In genomic region chr4:158671915-158672806, GRCh38 we compare ENCODE assay signal across 8 cellular contexts. TPM values are rescaled to one million over a fixed set of nuclear protein-coding genes. Genes with fewer than 3 reads are reported as not detected.
A peak's percentile ranks its signal among the peaks of the same experiment; 100 is the strongest.
DNase-seq lines count a peak whose midpoint lies in the region; ATAC-seq and TF ChIP-seq lines count a peak whose summit lies in the region.

TSS of gene ETFDH (plus strand) at chr4:158672296. CDS start at chr4:158672457, 161 bp downstream.

- no peaks in the 10 kb centered on the region for H3K9me3 ChIP-seq in SK-N-SH
- H3K9me3 ChIP-seq in gastroesophageal sphincter, result no peaks in the 10 kb centered on the region
- H3K9me3 ChIP-seq in neutrophil, result no peaks in the 10 kb centered on the region

- H3K27me3 ChIP-seq in SK-N-SH (ENCODE audit: insufficient read depth), result no peaks in the 10 kb centered on the region
- H3K27me3 ChIP-seq in gastroesophageal sphincter, result no peaks in the 10 kb centered on the region
- H3K27me3 ChIP-seq in neutrophil, result no peaks in the 10 kb centered on the region

- POLR2A ChIA-PET in GM10248 (lab: Yijun Ruan, JAX), result no interaction called here
- POLR2A ChIA-PET in SK-N-SH (lab: Yijun Ruan, JAX), result no interaction called here

- H3K27ac ChIP-seq in SK-N-SH (ENCODE audit: low read depth in 2 of 2, low read length in 1 of 2) (peak within 1 kb of the TSS; percentile 91 to 92), gastroesophageal sphincter (peak within 1 kb of the TSS; percentile 89 to 98 (median 96)), neutrophil (peak within 1 kb of the TSS; percentile 91), substantia nigra (ENCODE audit: low read depth, low read length, poor library complexity, severe bottlenecking) (peak within 1 kb of the TSS; percentile 95)

- H3K36me3 ChIP-seq in SK-N-SH (replicated peaks in 1 of 2; ENCODE audit: control insufficient read depth in 1 of 2, insufficient read depth in 2 of 2, low read length in 1 of 2) (peaks cover 12 to 16% of the 10 kb centered on the region in 2 experiments), gastroesophageal sphincter (no peaks in the 10 kb centered on the region), neutrophil (no peaks in the 10 kb centered on the region)

- DNase-seq in GM10248 (ENCODE audit: extremely low spot score) (peak; percentile 96), NB4 (ENCODE audit: low read depth) (peak; percentile 99), SK-N-SH (peak; percentile 95), substantia nigra (lab: John Stamatoyannopoulos, UW) (peak; percentile 91 to 100 (median 99))
- peak; percentile 98 for DNase-seq in activated naive CD4-positive, alpha-beta T cell treated with anti-CD3 and anti-CD28 coated beads, Interleukin-2, amount 50 U/mL, for 16 hours

- TF ChIP-seq RAD21 in SK-N-SH (IDR thresholded peaks at IDR 0.05; ENCODE audit: low read length), result 0 out of 2 replicates have a peak, but pooled peaks have one; percentile 22

- peak within 1 kb of the TSS; percentile 90 for H3K4me2 ChIP-seq in SK-N-SH

- peaks cover 50% of the 10 kb centered on the region for H3K79me2 ChIP-seq in SK-N-SH (ENCODE audit: insufficient read depth)

- TF ChIP-seq EP300 in SK-N-SH (IDR thresholded peaks at IDR 0.05; ENCODE audit: borderline replicate concordance in 1 of 2, low read depth in 1 of 2, low read length in 1 of 2) (peak; percentile 5 to 15; a peak in 2 of 4 replicates), gastroesophageal sphincter (IDR thresholded peaks at IDR 0.05) (no peak)

- peak within 1 kb of the TSS; percentile 91 for H3K9ac ChIP-seq in SK-N-SH

- TF ChIP-seq POLR2A in NB4 (IDR thresholded peaks at IDR 0.05; ENCODE audit: extremely low read depth, insufficient read length), result peak; percentile 29
- TF ChIP-seq POLR2A in gastroesophageal sphincter (IDR thresholded peaks at IDR 0.05), result peak; percentile 54 to 66

- H4K20me1 ChIP-seq in SK-N-SH (ENCODE audit: insufficient read depth), result peaks cover 17% of the 10 kb centered on the region; the same call in 1 of the 2 replicates

- H2AFZ ChIP-seq in SK-N-SH (ENCODE audit: low read depth), result peak within 1 kb of the TSS; percentile 82

- ATAC-seq in HG02571 (IDR thresholded peaks at IDR 0.05; ENCODE audit: unreplicated experiment) (peak; percentile 86), gastroesophageal sphincter (peak; percentile 98)

- H3K4me3 ChIP-seq in NB4 (ENCODE audit: low read depth, low read length) (peak within 1 kb of the TSS; percentile 96), SK-N-SH (ENCODE audit: low read depth in 2 of 2, low read length in 1 of 2) (peak within 1 kb of the TSS; percentile 89 to 98), gastroesophageal sphincter (peak within 1 kb of the TSS; percentile 81 to 93), neutrophil (ENCODE audit: low read depth in 1 of 2, low read length in 1 of 2) (peak within 1 kb of the TSS; percentile 68 to 90)

- CTCF ChIA-PET in GM10248 (lab: Yijun Ruan, JAX), result no interaction called here
- CTCF ChIA-PET in SK-N-SH (lab: Yijun Ruan, JAX), result interaction anchor here (0.7 to 1.4 kb wide), 5 partner anchors 9 to 82 kb away, joined by 3 to 6 read pairs (median 3); no protein-coding TSS in a partner anchor

- 2% methylated on average over 45 of the region's 60 CpGs for WGBS in SK-N-SH (ENCODE audit: low lambda C conversion rate)
- 0% methylated on average over 9 to 16 of the region's 60 CpGs for WGBS in gastroesophageal sphincter (ENCODE audit: low coverage in 1 of 2), 2 donors

- H3F3A ChIP-seq in SK-N-SH (replicated peaks; ENCODE audit: insufficient read depth), result peaks cover 23% of the 10 kb centered on the region

- TF ChIP-seq CTCF in GM10248 (IDR thresholded peaks at IDR 0.05; ENCODE audit: control extremely low read depth, extremely low read depth, low read depth, missing control alignments) (peak; percentile 83), NB4 (IDR thresholded peaks at IDR 0.05; ENCODE audit: low read depth, low read length) (peak; percentile 35), SK-N-SH (IDR thresholded peaks at IDR 0.05) (peak; percentile 76), gastroesophageal sphincter (IDR thresholded peaks at IDR 0.05) (peak; percentile 36 to 82 (median 76)), neutrophil (IDR thresholded peaks at IDR 0.05) (peak; percentile 75)

- H3K9me2 ChIP-seq in SK-N-SH, result no peaks in the 10 kb centered on the region

- H3K4me1 ChIP-seq in SK-N-SH (ENCODE audit: control insufficient read depth in 1 of 2, insufficient read depth in 2 of 2, low read depth in 1 of 2, low read length in 1 of 2), result peaks cover 14 to 16% of the 10 kb centered on the region in 2 experiments; a peak in 3 of 4 replicates
- peaks cover 2 to 43% (median 9%) of the 10 kb centered on the region in 3 donors for H3K4me1 ChIP-seq in gastroesophageal sphincter
- peaks cover 28 to 29% of the 10 kb centered on the region in 2 experiments for H3K4me1 ChIP-seq in neutrophil (ENCODE audit: control insufficient read depth in 1 of 2, insufficient read depth in 1 of 2, low read depth in 1 of 2, low read length in 1 of 2)

TF ChIP-seq in SK-N-SH, 30 proteins besides CTCF, POLR2A, EP300 and RAD21 (continues in another document):
- peak; percentile 27; the same call in 1 of the 2 replicates for TF ChIP-seq PBX3 (IDR thresholded peaks at IDR 0.05)
- no peak for TF ChIP-seq RCOR1 (IDR thresholded peaks at IDR 0.05; ENCODE audit: low read length)
- peak; percentile 87 for TF ChIP-seq CHD2 (IDR thresholded peaks at IDR 0.05; ENCODE audit: low read length, partially characterized antibody)
- peak; percentile 48; the same call in 1 of the 2 replicates for TF ChIP-seq RXRA (IDR thresholded peaks at IDR 0.05; ENCODE audit: borderline replicate concordance, low read depth)
- peak; percentile 30; the same call in 1 of the 2 replicates for TF ChIP-seq MAX (IDR thresholded peaks at IDR 0.05; ENCODE audit: low read depth)
- no peak for TF ChIP-seq FOXM1 (IDR thresholded peaks at IDR 0.05; ENCODE audit: low read depth)
- peak; percentile 58; the same call in 1 of the 2 replicates for TF ChIP-seq TAF1 (IDR thresholded peaks at IDR 0.05; ENCODE audit: borderline replicate concordance, low read depth, low read length)
- TF ChIP-seq USF2 (IDR thresholded peaks at IDR 0.05; ENCODE audit: borderline replicate concordance, low read depth, low read length), result no peak
- TF ChIP-seq FOSL2 (IDR thresholded peaks at IDR 0.05; ENCODE audit: borderline replicate concordance, low read depth), result no peak
- TF ChIP-seq YY1 (IDR thresholded peaks at IDR 0.05; ENCODE audit: low read depth), result no peak; the same call in none of the 2 replicates
- no peak; the same call in 1 of the 2 replicates for TF ChIP-seq POLR2AphosphoS5 (IDR thresholded peaks at IDR 0.05; ENCODE audit: low read depth, low read length)
- TF ChIP-seq REST (IDR thresholded peaks at IDR 0.05; ENCODE audit: low read depth, low read length), result no peak
- peak; percentile 72; the same call in 1 of the 2 replicates for TF ChIP-seq MXI1 (IDR thresholded peaks at IDR 0.05; ENCODE audit: low read depth, low read length)
- TF ChIP-seq MEF2A (IDR thresholded peaks at IDR 0.05; ENCODE audit: borderline replicate concordance, low read depth), result no peak
- TF ChIP-seq TEAD4 (IDR thresholded peaks at IDR 0.05; ENCODE audit: borderline replicate concordance, insufficient read depth), result 0 out of 2 replicates have a peak, but pooled peaks have one; percentile 3

RNA-seq across cellular contexts. Expression of gene ETFDH, which starts in this region (rescaled TPM):
- 12.1 and 15.7 TPM in 2 replicates for polyA plus RNA-seq in SK-N-SH (2012; rRNA removed)
- 13.7 and 17.7 TPM in 2 replicates for polyA plus RNA-seq in SK-N-SH (2012; cell fraction: cytosol; rRNA removed)
- 21.1 and 29.0 TPM in 2 replicates for polyA plus RNA-seq in SK-N-SH (2012; cell fraction: nucleus; rRNA removed)
- total RNA-seq in gastroesophageal sphincter, result 10 to 100 TPM; 32.0 to 46.7 (median 38.9) TPM

Comparison
In these comparisons a context has a peak if more than half of its experiments do, and no peak if none do; other contexts are left out.
1. Peak in every context shown above with its lines: DNase-seq, ATAC-seq, H3K4me3 ChIP-seq and H3K27ac ChIP-seq.